ENCODE assay signal across 13 cellular contexts in genomic region chr12:53474077-53474476, GRCh38. TPM values are rescaled to one million over a fixed set of nuclear protein-coding genes. Genes with fewer than 3 reads are reported as not detected.
DNase-seq lines count a peak whose midpoint lies in the region; TF ChIP-seq lines count a peak whose summit lies in the region.
"Had no signal": no experiment of that assay in that cellular context is flagged by ENCODE, and none has a peak within 500 bp of the region (broad histone marks: within the 10 kb centered on the region; RNA-seq: fewer than 3 reads in every experiment).

No MANE protein-coding gene starts in this region.

- H3K27ac ChIP-seq in CD8-positive, alpha-beta memory T cell (ENCODE audit: low read depth, low read length): no peak overlapping the region
- H3K27ac ChIP-seq in MM.1S (ENCODE audit: low read length): peak overlapping the region; percentile 97
- H3K27ac ChIP-seq in coronary artery: no peak overlapping the region

- peak overlapping the region; percentile 85 for H3K4me2 ChIP-seq in MM.1S (ENCODE audit: low read depth, low read length)

- peaks cover 42 to 67% (median 57%) of the 10 kb centered on the region in 3 donors for H3K4me1 Mint-ChIP-seq in CD8-positive, alpha-beta memory T cell
- H3K4me1 Mint-ChIP-seq in brain (peaks cover 71% of the 10 kb centered on the region), osteocyte (ENCODE audit: unreplicated experiment) (peaks cover 24% of the 10 kb centered on the region)

- peaks cover 90% of the 10 kb centered on the region for H3F3A ChIP-seq in MM.1S (ENCODE audit: insufficient read depth, low read length)

- no peak overlapping the region for H3K4me3 ChIP-seq in CD8-positive, alpha-beta memory T cell (ENCODE audit: low read length)
- H3K4me3 ChIP-seq in MM.1S (ENCODE audit: low read length) (peak overlapping the region; percentile 49), coronary artery (no peak overlapping the region)
- H3K4me3 ChIP-seq: heart right ventricle, MG63 had no signal

- no peaks in the 10 kb centered on the region for H4K20me1 ChIP-seq in MM.1S (ENCODE audit: insufficient read depth, low read length)

- no peaks in the 10 kb centered on the region for H3K27me3 ChIP-seq in CD8-positive, alpha-beta memory T cell (ENCODE audit: insufficient read depth, low read length, poor library complexity, severe bottlenecking)
- H3K27me3 ChIP-seq in MM.1S (replicated peaks; ENCODE audit: insufficient read depth, low read length): no peaks in the 10 kb centered on the region
- H3K27me3 ChIP-seq: heart right ventricle, MG63 had no signal

- H2AFZ ChIP-seq in MM.1S (ENCODE audit: low read length): no peak overlapping the region

- H3K9me3 Mint-ChIP-seq in CD8-positive, alpha-beta memory T cell: no peaks in the 10 kb centered on the region
- no peaks in the 10 kb centered on the region for H3K9me3 Mint-ChIP-seq in brain
- H3K9me3 Mint-ChIP-seq in osteocyte (ENCODE audit: unreplicated experiment): no peaks in the 10 kb centered on the region
- H3K9me3 Mint-ChIP-seq: H9 had no signal

- peaks cover 90% of the 10 kb centered on the region for H3K79me2 ChIP-seq in MM.1S (ENCODE audit: low read length)

- POLR2A ChIA-PET in CD8-positive, alpha-beta memory T cell (lab: Charles Lee): interaction anchor here (1.3 to 1.4 kb wide), 2 partner anchors 19 to 26 kb away, joined by 3 to 4 read pairs; partner anchors contain the start of gene TARBP2

- CTCF ChIA-PET in CD8-positive, alpha-beta memory T cell (lab: Charles Lee): interaction anchor here (1.1 to 4.7 kb wide), 3 partner anchors 20 to 34 kb away, joined by 3 to 23 read pairs (median 3); partner anchors contain the start of gene NPFF

- peak overlapping the region in 1 of 7 donors; percentile 12 for H3K4me3 Mint-ChIP-seq in CD8-positive, alpha-beta memory T cell
- H3K4me3 Mint-ChIP-seq in brain (no peak overlapping the region), osteocyte (ENCODE audit: unreplicated experiment) (no peak overlapping the region)

- TF ChIP-seq CTCF in MM.1S (IDR thresholded peaks at IDR 0.05; ENCODE audit: low read length) (no peak), brain (conservative IDR thresholded peaks at IDR 0.05) (no peak), osteocyte (IDR thresholded peaks at IDR 0.05) (no peak), coronary artery (IDR thresholded peaks at IDR 0.05) (no peak)

- peaks cover 80% of the 10 kb centered on the region for H3K36me3 ChIP-seq in CD8-positive, alpha-beta memory T cell (ENCODE audit: insufficient read depth, low read length)
- peaks cover 9% of the 10 kb centered on the region; the same call in 1 of the 2 replicates for H3K36me3 ChIP-seq in MM.1S (replicated peaks; ENCODE audit: insufficient read depth, low read length)

- peaks cover 5% of the 10 kb centered on the region for H3K4me1 ChIP-seq in CD8-positive, alpha-beta memory T cell (ENCODE audit: insufficient read depth, low read length)
- H3K4me1 ChIP-seq in MM.1S (ENCODE audit: low read length): peaks cover 85% of the 10 kb centered on the region

- H3K9me2 ChIP-seq in MM.1S (replicated peaks; ENCODE audit: insufficient read depth, low read length): no peaks in the 10 kb centered on the region

- peak overlapping the region in 7 of 8 donors; percentile 68 to 93 (median 81) for H3K27ac Mint-ChIP-seq in CD8-positive, alpha-beta memory T cell
- H3K27ac Mint-ChIP-seq in brain (peak overlapping the region in 3 of 5 experiments; percentile 54 to 87 (median 57)), osteocyte (ENCODE audit: unreplicated experiment) (peak overlapping the region; percentile 3)

- H3K9ac ChIP-seq in MM.1S (ENCODE audit: low read length): peak overlapping the region; percentile 76

- no peaks in the 10 kb centered on the region for H3K9me3 ChIP-seq in CD8-positive, alpha-beta memory T cell (ENCODE audit: low read length)
- no peaks in the 10 kb centered on the region for H3K9me3 ChIP-seq in MM.1S (replicated peaks; ENCODE audit: insufficient read depth, low read length)
- H3K9me3 ChIP-seq: heart right ventricle, MG63 had no signal

- DNase-seq in CD8-positive, alpha-beta memory T cell: no peak
- DNase-seq in MM.1S: peak; percentile 28
- no peak for DNase-seq in osteocyte (ENCODE audit: extremely low spot score, unreplicated experiment)
- no peak for DNase-seq in coronary artery (ENCODE audit: low spot score)
- DNase-seq in UCSD-AML1 (lab: John Stamatoyannopoulos, UW; ENCODE audit: unreplicated experiment): no peak
- no peak for DNase-seq in HuH-7 (ENCODE audit: low spot score)
- DNase-seq: activated gamma-delta T cell treated with Interleukin-2 at 50 U/mL for 16 hours, H9, heart right ventricle, MG63 had no signal

- no peaks in the 10 kb centered on the region for H3K27me3 Mint-ChIP-seq in CD8-positive, alpha-beta memory T cell
- H3K27me3 Mint-ChIP-seq in brain: peaks cover 3% of the 10 kb centered on the region
- H3K27me3 Mint-ChIP-seq in osteocyte (ENCODE audit: unreplicated experiment): no peaks in the 10 kb centered on the region

- peaks cover 18 to 90% (median 18%) of the 10 kb centered on the region in 3 donors for H3K36me3 Mint-ChIP-seq in CD8-positive, alpha-beta memory T cell
- H3K36me3 Mint-ChIP-seq in brain: peaks cover 64% of the 10 kb centered on the region
- peaks cover 59% of the 10 kb centered on the region for H3K36me3 Mint-ChIP-seq in osteocyte (ENCODE audit: unreplicated experiment)

RNA-seq across cellular contexts. Expression of gene PCBP2, which starts 22.2 kb away (rescaled TPM):
- 1,000 to 10,000 TPM in 1 of 2 experiments, 100 to 1,000 TPM in 1; 995 to 1,025 TPM for total RNA-seq in CD8-positive, alpha-beta memory T cell
- 104 TPM for polyA plus RNA-seq in CD8-positive, alpha-beta memory T cell
- polyA plus RNA-seq in brain (ENCODE audit: insufficient read depth, low read depth, low replicate concordance): 1,093 TPM
- total RNA-seq in osteocyte: 984 and 1,015 TPM in 2 replicates

RNA-seq across cellular contexts. Expression of gene MAP3K12, which starts 25.2 kb away (rescaled TPM):
- 10 to 100 TPM; 11.9 TPM for total RNA-seq in CD8-positive, alpha-beta memory T cell
- 6.9 TPM for polyA plus RNA-seq in CD8-positive, alpha-beta memory T cell
- polyA plus RNA-seq in brain (ENCODE audit: insufficient read depth, low read depth, low replicate concordance): 16.8 TPM
- 47.7 and 51.8 TPM in 2 replicates for total RNA-seq in osteocyte

RNA-seq across cellular contexts. Expression of gene TARBP2, which starts 27.0 kb away (rescaled TPM):
- 10 to 100 TPM; 62.1 to 65.1 TPM for total RNA-seq in CD8-positive, alpha-beta memory T cell
- polyA plus RNA-seq in CD8-positive, alpha-beta memory T cell: 26.3 TPM
- polyA plus RNA-seq in brain (ENCODE audit: insufficient read depth, low read depth, low replicate concordance): 19.4 TPM
- 33.9 and 38.8 TPM in 2 replicates for total RNA-seq in osteocyte

RNA-seq across cellular contexts. Expression of gene PRR13, which starts 32.5 kb away (rescaled TPM):
- 100 to 1,000 TPM; 234 to 236 TPM for total RNA-seq in CD8-positive, alpha-beta memory T cell
- 602 TPM for polyA plus RNA-seq in CD8-positive, alpha-beta memory T cell
- 109 TPM for polyA plus RNA-seq in brain (ENCODE audit: insufficient read depth, low read depth, low replicate concordance)
- total RNA-seq in osteocyte: 102 and 105 TPM in 2 replicates

RNA-seq across cellular contexts. Expression of gene NPFF, which starts 33.2 kb away (rescaled TPM):
- total RNA-seq in CD8-positive, alpha-beta memory T cell: not detected
- not detected for polyA plus RNA-seq in CD8-positive, alpha-beta memory T cell
- not detected for polyA plus RNA-seq in brain (ENCODE audit: insufficient read depth, low read depth, low replicate concordance)
- total RNA-seq in osteocyte: not detected in 2 replicates
- total RNA-seq: cerebellum, H9, heart right ventricle, myocyte had no signal
- polyA plus RNA-seq: heart right ventricle had no signal

Comparison
In these comparisons a context has a peak if more than half of its experiments do, and no peak if none do; other contexts are left out.
1. H3K27ac Mint-ChIP-seq: peak in every context shown above with its lines; median percentile 81 in CD8-positive, alpha-beta memory T cell; 57 in brain; 3 in osteocyte.